19 cellular contexts compared by ENCODE assay signal in the genomic region with DNA sequence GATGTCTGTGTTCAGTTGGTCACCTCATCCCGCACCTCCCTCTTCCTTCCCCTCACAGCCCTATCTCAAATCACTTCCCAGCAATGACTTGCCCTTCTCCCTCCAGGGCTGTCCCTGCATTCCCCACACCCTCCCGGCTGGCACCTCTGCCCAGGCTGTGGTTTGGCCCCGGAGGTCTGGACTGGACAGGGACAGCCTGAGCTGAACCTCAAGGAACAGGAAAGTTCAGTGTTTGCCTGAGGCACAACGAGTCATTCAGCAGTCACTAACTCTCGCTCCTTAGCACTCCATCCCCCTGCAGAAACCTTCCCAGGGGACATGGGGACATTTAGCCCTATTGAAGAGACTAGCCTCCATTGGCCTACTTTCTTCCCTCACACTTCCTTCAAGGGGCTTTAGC. TPM values are rescaled to one million over a fixed set of nuclear protein-coding genes. Genes with fewer than 3 reads are reported as not detected.
A peak's percentile ranks its signal among the peaks of the same experiment; 100 is the strongest.
DNase-seq lines count a peak whose midpoint lies in the region; FAIRE-seq and TF ChIP-seq lines count a peak whose summit lies in the region.
"Had no signal": no experiment of that assay in that cellular context is flagged by ENCODE, and none has a peak within 500 bp of the region (broad histone marks: within the 10 kb centered on the region; RNA-seq: fewer than 3 reads in every experiment).

No MANE protein-coding gene starts in this region.

- H2BK120ac ChIP-seq in mesenchymal stem cell (ENCODE audit: low read depth, low read length): no peak overlapping the region

- peak overlapping the region in 1 of 2 experiments; percentile 2 for H3K18ac ChIP-seq in mesenchymal stem cell (ENCODE audit: low read depth in 1 of 2, low read length in 2 of 2)

- H2BK5ac ChIP-seq in mesenchymal stem cell (ENCODE audit: low read depth, low read length, poor library complexity, severe bottlenecking): no peak overlapping the region

- peaks cover 9% of the 10 kb centered on the region for H3K4me1 Mint-ChIP-seq in MCF 10A (ENCODE audit: insufficient read depth, unreplicated experiment)
- H3K4me1 Mint-ChIP-seq: activated naive CD8-positive, alpha-beta T cell treated with anti-CD3 and anti-CD28 coated beads for 36 hours had no signal

- TF ChIP-seq CTCF in MCF 10A (IDR thresholded peaks at IDR 0.05; ENCODE audit: unreplicated experiment) (no peak), smooth muscle cell (IDR thresholded peaks at IDR 0.05; ENCODE audit: borderline replicate concordance, insufficient read depth, poor library complexity, severe bottlenecking) (no peak)

- H4K20me1 ChIP-seq in BLaER1: no peaks in the 10 kb centered on the region
- H4K20me1 ChIP-seq in smooth muscle cell (ENCODE audit: low read depth): no peaks in the 10 kb centered on the region

- H3K4me1 ChIP-seq in BLaER1 (peaks cover 77% of the 10 kb centered on the region), mesenchymal stem cell (ENCODE audit: control insufficient read depth, insufficient read depth, low read depth, low read length) (peaks cover 4% of the 10 kb centered on the region), smooth muscle cell (ENCODE audit: low read depth) (peaks cover 18% of the 10 kb centered on the region)

- peak; percentile 59 for DNase-seq in HTR-8/SVneo (ENCODE audit: insufficient read length, low spot score)
- peak; percentile 31 for DNase-seq in MCF 10A (ENCODE audit: unreplicated experiment)
- DNase-seq in mesenchymal stem cell: peak; percentile 30
- DNase-seq in activated CD8-positive, alpha-beta memory T cell treated with anti-CD3 and anti-CD28 coated beads, Interleukin-2, amount 50 U/mL, for 48 hours: no peak
- DNase-seq in activated CD4-positive, alpha-beta T cell treated with anti-CD3 and anti-CD28 coated beads, Interleukin-2, amount 50 U/mL, for 4 hours: no peak
- DNase-seq in NCI-H1092 (lab: John Stamatoyannopoulos, UW): no peak
- no peak for DNase-seq in smooth muscle cell (lab: John Stamatoyannopoulos, UW; ENCODE audit: unreplicated experiment)
- DNase-seq: activated CD8-positive, alpha-beta T cell treated with anti-CD3 and anti-CD28 coated beads for 36 hours; activated naive CD8-positive, alpha-beta T cell treated with anti-CD3 and anti-CD28 coated beads for 36 hours; activated T-cell treated with anti-CD3 and anti-CD28 coated beads, Interleukin-2, amount 50 U/mL, for 48 hours; heart right ventricle; NCI-H1105 treated with DMSO at 0.1 percent for 48 hours; NCI-H2171; NCI-H82; RPMI8226; SW 1271 had no signal

- no peak overlapping the region for H3K4me3 Mint-ChIP-seq in MCF 10A (ENCODE audit: unreplicated experiment)
- H3K4me3 Mint-ChIP-seq: activated CD8-positive, alpha-beta T cell treated with anti-CD3 and anti-CD28 coated beads for 36 hours; activated naive CD8-positive, alpha-beta T cell treated with anti-CD3 and anti-CD28 coated beads for 36 hours had no signal

- H3K36me3 Mint-ChIP-seq in MCF 10A (ENCODE audit: insufficient read depth, unreplicated experiment): no peaks in the 10 kb centered on the region
- H3K36me3 Mint-ChIP-seq: activated naive CD8-positive, alpha-beta T cell treated with anti-CD3 and anti-CD28 coated beads for 36 hours had no signal

- H3K9me3 ChIP-seq in BLaER1 (peaks cover 33% of the 10 kb centered on the region), mesenchymal stem cell (ENCODE audit: control insufficient read depth, low read length) (no peaks in the 10 kb centered on the region), smooth muscle cell (replicated peaks; ENCODE audit: low read depth) (no peaks in the 10 kb centered on the region)

- H3K23ac ChIP-seq in mesenchymal stem cell (ENCODE audit: low read length in 2 of 2): no peak overlapping the region

- H3K4ac ChIP-seq in mesenchymal stem cell (ENCODE audit: low read depth in 1 of 2, low read length in 2 of 2): no peak overlapping the region

- intact Hi-C loops in MCF 10A (cut with micrococcal nuclease): no loop called here

- CTCF ChIA-PET in MCF 10A (lab: Yijun Ruan, JAX): interaction anchor here (0.6 kb wide), 1 partner anchor 685 kb away, joined by 3 read pairs; no protein-coding TSS in a partner anchor

- no peaks in the 10 kb centered on the region for H3K9me3 Mint-ChIP-seq in MCF 10A (ENCODE audit: unreplicated experiment)
- H3K9me3 Mint-ChIP-seq: activated CD8-positive, alpha-beta T cell treated with anti-CD3 and anti-CD28 coated beads for 36 hours; activated naive CD8-positive, alpha-beta T cell treated with anti-CD3 and anti-CD28 coated beads for 36 hours had no signal

- H3K4me3 ChIP-seq in BLaER1 (no peak overlapping the region), mesenchymal stem cell (ENCODE audit: insufficient read depth in 1 of 2, low read depth in 1 of 2, low read length in 2 of 2) (no peak overlapping the region), smooth muscle cell (no peak overlapping the region)
- H3K4me3 ChIP-seq: heart right ventricle, K562 had no signal

- H3K79me1 ChIP-seq in mesenchymal stem cell (replicated peaks; ENCODE audit: low read length, poor library complexity, severe bottlenecking): no peaks in the 10 kb centered on the region

- H3K27me3 Mint-ChIP-seq in MCF 10A (ENCODE audit: insufficient read depth, unreplicated experiment): no peaks in the 10 kb centered on the region
- H3K27me3 Mint-ChIP-seq: activated naive CD8-positive, alpha-beta T cell treated with anti-CD3 and anti-CD28 coated beads for 36 hours had no signal

- H3K14ac ChIP-seq in mesenchymal stem cell (ENCODE audit: low read length in 2 of 2): no peak overlapping the region

- H3F3A ChIP-seq in smooth muscle cell (ENCODE audit: low read depth): no peaks in the 10 kb centered on the region

- 68% methylated on average over 5 of the region's 5 CpGs for WGBS in mesenchymal stem cell
- WGBS in smooth muscle cell (ENCODE audit: low lambda C conversion rate): 58% methylated on average over 5 of the region's 5 CpGs

- H3K4me2 ChIP-seq in BLaER1 (peak overlapping the region; percentile 58), mesenchymal stem cell (ENCODE audit: low read length, poor library complexity, severe bottlenecking) (no peak overlapping the region), smooth muscle cell (no peak overlapping the region)

- no peaks in the 10 kb centered on the region for H3K27me3 ChIP-seq in BLaER1
- H3K27me3 ChIP-seq in mesenchymal stem cell (ENCODE audit: control insufficient read depth in 1 of 2, insufficient read depth in 1 of 2, low read length in 2 of 2): no peaks in the 10 kb centered on the region
- H3K27me3 ChIP-seq in smooth muscle cell (ENCODE audit: low read depth): no peaks in the 10 kb centered on the region
- H3K27me3 ChIP-seq: heart right ventricle had no signal

- FAIRE-seq in HTR-8/SVneo (lab: Jason Lieb, UNC): peak; percentile 77
- FAIRE-seq: K562, urothelium cell line had no signal

- H3K9ac ChIP-seq in BLaER1 (peak overlapping the region; percentile 15; the same call in 1 of the 2 replicates), mesenchymal stem cell (ENCODE audit: low read length) (no peak overlapping the region), smooth muscle cell (ENCODE audit: low read depth) (no peak overlapping the region)

- H3K27ac ChIP-seq in BLaER1 (peak overlapping the region; percentile 76), mesenchymal stem cell (ENCODE audit: low read length, poor library complexity, severe bottlenecking) (no peak overlapping the region), smooth muscle cell (ENCODE audit: low read depth) (no peak overlapping the region)
- H3K27ac ChIP-seq: heart right ventricle had no signal

- H2AFZ ChIP-seq in mesenchymal stem cell (ENCODE audit: low read depth, low read length): no peak overlapping the region
- no peak overlapping the region for H2AFZ ChIP-seq in smooth muscle cell (ENCODE audit: low read depth)

- peaks cover 5% of the 10 kb centered on the region; the same call in 1 of the 2 replicates for H3K36me3 ChIP-seq in BLaER1
- no peaks in the 10 kb centered on the region for H3K36me3 ChIP-seq in mesenchymal stem cell (ENCODE audit: control insufficient read depth in 1 of 2, insufficient read depth in 2 of 2, low read depth in 1 of 2, low read length in 2 of 2)
- no peaks in the 10 kb centered on the region for H3K36me3 ChIP-seq in smooth muscle cell (ENCODE audit: low read depth)
- H3K36me3 ChIP-seq: heart right ventricle had no signal

- peak overlapping the region in 1 of 2 experiments; percentile 23 for H2BK12ac ChIP-seq in mesenchymal stem cell (ENCODE audit: low read length in 2 of 2)

- POLR2A ChIA-PET in MCF 10A (lab: Yijun Ruan, JAX): no interaction called here

- peak overlapping the region; percentile 38 for H4K8ac ChIP-seq in mesenchymal stem cell (ENCODE audit: low read length)

- H3K27ac Mint-ChIP-seq in MCF 10A (ENCODE audit: low read depth, unreplicated experiment): peak overlapping the region; percentile 61
- H3K27ac Mint-ChIP-seq: activated CD8-positive, alpha-beta T cell treated with anti-CD3 and anti-CD28 coated beads for 36 hours; activated naive CD8-positive, alpha-beta T cell treated with anti-CD3 and anti-CD28 coated beads for 36 hours had no signal

- no peak overlapping the region for H2BK15ac ChIP-seq in mesenchymal stem cell (ENCODE audit: low read depth, poor library complexity, severe bottlenecking)

- H4K91ac ChIP-seq in mesenchymal stem cell (ENCODE audit: low read length): no peak overlapping the region

- H3K79me2 ChIP-seq in smooth muscle cell (ENCODE audit: low read depth): no peaks in the 10 kb centered on the region

- BruUV-seq in MCF 10A (replicated peaks; lab: Mats Ljungman, UMichigan): no TSS peak

- no peak overlapping the region for H2AK5ac ChIP-seq in mesenchymal stem cell (ENCODE audit: low read length, severe bottlenecking)

RNA-seq across cellular contexts. Expression of gene MAP3K1, which starts 58.3 kb away (rescaled TPM):
- total RNA-seq in MCF 10A (2022) (6.6 and 7.9 TPM in 2 replicates), smooth muscle cell (30.1 and 31.2 TPM in 2 replicates)
- 11.0 TPM for polyA plus RNA-seq in mesenchymal stem cell (2013, experiment 1 of 2)
- polyA plus RNA-seq in mesenchymal stem cell (2013, experiment 2 of 2): 10.8 TPM
- polyA plus RNA-seq in smooth muscle cell: 5.6 and 11.2 TPM in 2 replicates

Comparison
In these comparisons a context has a peak if more than half of its experiments do, and no peak if none do; other contexts are left out.
1. DNase-seq: peak in HTR-8/SVneo (single experiment), MCF 10A (single experiment) and mesenchymal stem cell (single experiment); none in activated CD8-positive, alpha-beta memory T cell treated with anti-CD3 and anti-CD28 coated beads, Interleukin-2, amount 50 U/mL, for 48 hours (single experiment), activated CD4-positive, alpha-beta T cell treated with anti-CD3 and anti-CD28 coated beads, Interleukin-2, amount 50 U/mL, for 4 hours (0 of 2), NCI-H1092 (single experiment) and smooth muscle cell (single experiment).